Comparison of ENCODE assay signal across 15 cellular contexts in the genomic region with DNA sequence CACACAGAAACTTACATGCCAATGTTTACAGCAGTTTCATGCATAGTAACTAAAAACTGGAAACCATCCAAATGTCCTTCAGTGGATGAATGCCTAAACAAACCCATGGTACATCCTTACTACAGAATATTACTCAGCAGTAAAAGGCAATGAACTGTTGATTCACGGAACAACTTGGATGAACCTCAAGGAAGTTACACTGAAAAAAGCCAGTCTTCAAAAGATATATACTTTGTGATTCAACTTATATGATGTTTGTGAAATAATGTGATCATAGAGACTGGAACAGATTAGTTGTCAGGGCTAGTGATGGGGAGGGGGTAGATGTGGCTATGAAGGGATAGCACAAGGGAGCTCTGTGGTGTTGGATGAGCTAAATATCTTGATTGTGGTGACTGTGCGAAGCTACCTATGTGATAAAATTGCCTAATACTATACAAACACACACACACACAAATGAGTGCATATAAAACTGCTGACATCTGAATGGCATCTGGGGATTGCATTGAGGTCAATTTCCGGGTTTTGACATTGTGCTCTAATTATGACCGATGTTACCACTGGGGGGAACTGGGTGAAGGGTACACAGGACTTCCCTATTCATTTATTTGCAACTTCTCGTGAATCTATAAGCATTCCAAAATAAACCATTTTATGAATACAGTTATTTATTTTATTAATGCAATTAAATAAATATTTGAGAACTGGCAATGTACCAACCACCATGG.
DNase-seq lines count a peak whose midpoint lies in the region; ATAC-seq and TF ChIP-seq lines count a peak whose summit lies in the region.
"Had no signal": no experiment of that assay in that cellular context is flagged by ENCODE, and none has a peak within 500 bp of the region (broad histone marks: within the 10 kb centered on the region; RNA-seq: fewer than 3 reads in every experiment).

No MANE protein-coding gene starts in this region.

- no peak for TF ChIP-seq POLR2A in sigmoid colon (IDR thresholded peaks at IDR 0.05)

- no peaks in the 10 kb centered on the region for H3K9me3 Mint-ChIP-seq in activated T-cell treated with anti-CD3 and anti-CD28 coated beads, Interleukin-2, amount 50 U/mL, for 4 hours

- 17 to 66% methylated on average over 5 of the region's 5 CpGs for WGBS in sigmoid colon, 2 donors

- peak in 2 of 4 donors; percentile 29 to 30 for TF ChIP-seq EP300 in sigmoid colon (IDR thresholded peaks at IDR 0.05)

- H3K27me3 ChIP-seq in sigmoid colon = no peaks in the 10 kb centered on the region
- H3K27me3 ChIP-seq: gastroesophageal sphincter, left lung, stomach had no signal

- H3K36me3 ChIP-seq in sigmoid colon = no peaks in the 10 kb centered on the region
- H3K36me3 ChIP-seq: left lung, stomach had no signal

- no peaks in the 10 kb centered on the region for H3K9me3 ChIP-seq in sigmoid colon
- H3K9me3 ChIP-seq: left lung, stomach had no signal

- H3K4me1 ChIP-seq in sigmoid colon = peaks cover 0 to 81% (median 53%) of the 10 kb centered on the region in 4 donors

- DNase-seq in HCEC 1CT (peak; percentile 88), amniotic epithelial cell (ENCODE audit: low read depth) (peak; percentile 74), fibroblast of the aortic adventitia (ENCODE audit: low read depth) (peak; percentile 93), sigmoid colon (no peak)
- DNase-seq in activated T-cell treated with anti-CD3 and anti-CD28 coated beads, Interleukin-2, amount 50 U/mL, for 4 hours = no peak
- DNase-seq: Karpas-422; left lung; NCI-H345; stimulated activated CD4-positive, alpha-beta T cell treated with anti-CD3 and anti-CD28 coated beads, Interleukin-4, amount 100 ng/mL, for 24 hours; stomach had no signal

- intact Hi-C loops in sigmoid colon (cut with DNase I) = no loop called here

- peak overlapping the region in 3 of 4 donors; percentile 56 to 95 (median 87) for H3K27ac ChIP-seq in sigmoid colon
- H3K27ac ChIP-seq: left lung, parathyroid adenoma had no signal

- no peaks in the 10 kb centered on the region for H3K27me3 Mint-ChIP-seq in activated T-cell treated with anti-CD3 and anti-CD28 coated beads, Interleukin-2, amount 50 U/mL, for 4 hours (ENCODE audit: low read depth)

- no peak for ATAC-seq in activated T-cell treated with anti-CD3 and anti-CD28 coated beads, Interleukin-2, amount 50 U/mL, for 4 hours
- ATAC-seq in HG03520 (IDR thresholded peaks at IDR 0.05; ENCODE audit: unreplicated experiment) = no peak
- no peak for ATAC-seq in HG03378 (IDR thresholded peaks at IDR 0.05; ENCODE audit: unreplicated experiment)
- ATAC-seq: gastroesophageal sphincter, HCT116, left lung had no signal

- H3K4me3 Mint-ChIP-seq in activated T-cell treated with anti-CD3 and anti-CD28 coated beads, Interleukin-2, amount 50 U/mL, for 4 hours = no peak overlapping the region

- H3K36me3 Mint-ChIP-seq in activated T-cell treated with anti-CD3 and anti-CD28 coated beads, Interleukin-2, amount 50 U/mL, for 4 hours (ENCODE audit: insufficient read depth) = peaks cover 2% of the 10 kb centered on the region

- TF ChIP-seq CTCF in fibroblast of the aortic adventitia (IDR thresholded peaks at IDR 0.05; ENCODE audit: insufficient read depth, low read length) (no peak), sigmoid colon (IDR thresholded peaks at IDR 0.05) (no peak)

- peaks cover 30% of the 10 kb centered on the region for H3K4me1 Mint-ChIP-seq in activated T-cell treated with anti-CD3 and anti-CD28 coated beads, Interleukin-2, amount 50 U/mL, for 4 hours (ENCODE audit: low read depth)

- no peak overlapping the region for H3K4me3 ChIP-seq in fibroblast of the aortic adventitia (ENCODE audit: low read depth, low read length)
- no peak overlapping the region for H3K4me3 ChIP-seq in sigmoid colon
- H3K4me3 ChIP-seq: gastroesophageal sphincter, left lung, stomach had no signal

Comparison
In these comparisons a context has a peak if more than half of its experiments do, and no peak if none do; other contexts are left out.
1. DNase-seq: peak in HCEC 1CT (single experiment), amniotic epithelial cell (single experiment) and fibroblast of the aortic adventitia (single experiment); none in sigmoid colon (single experiment) and activated T-cell treated with anti-CD3 and anti-CD28 coated beads, Interleukin-2, amount 50 U/mL, for 4 hours (single experiment).